33 cellular contexts compared by ENCODE assay signal in the genomic region with DNA sequence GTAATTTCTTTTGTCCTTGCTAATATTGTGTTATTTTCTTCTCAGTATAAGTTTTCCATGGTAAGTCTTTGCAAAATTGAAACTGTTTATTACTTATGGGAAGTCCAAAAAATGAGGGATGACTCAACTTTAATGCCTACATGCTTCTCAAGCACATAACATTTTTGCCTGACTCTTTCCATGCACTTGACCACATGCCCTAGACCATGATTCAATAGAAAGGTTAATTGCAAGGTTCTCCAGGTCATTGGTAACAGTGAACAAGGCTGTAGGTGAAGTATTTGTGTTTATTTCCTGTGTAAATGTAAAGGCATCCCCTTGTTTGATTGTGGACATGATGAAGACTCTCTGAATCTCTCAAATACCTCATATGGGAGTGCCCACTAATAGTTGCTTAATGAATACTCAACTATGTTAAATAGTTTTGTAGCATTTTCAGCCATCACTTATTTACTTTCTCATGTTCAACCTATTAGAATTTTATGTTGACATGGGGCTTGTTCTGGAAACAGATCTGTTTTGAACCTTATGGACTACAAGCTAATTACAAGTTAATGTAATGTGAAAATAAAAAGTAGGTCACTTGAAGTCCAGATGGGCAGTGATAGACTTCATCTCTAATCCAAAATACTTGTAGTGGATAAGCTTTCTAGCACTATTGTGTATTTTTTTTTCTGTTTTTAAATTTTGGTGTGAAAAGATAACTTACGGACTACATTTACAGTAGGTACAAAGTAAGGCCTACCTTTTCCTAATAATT.
DNase-seq lines count a peak whose midpoint lies in the region; ATAC-seq and TF ChIP-seq lines count a peak whose summit lies in the region.
"Had no signal": no experiment of that assay in that cellular context is flagged by ENCODE, and none has a peak within 500 bp of the region (broad histone marks: within the 10 kb centered on the region; RNA-seq: fewer than 3 reads in every experiment).

No MANE protein-coding gene starts in this region.

- no peak overlapping the region for H3K4me3 Mint-ChIP-seq in activated naive CD4-positive, alpha-beta T cell treated with anti-CD3 and anti-CD28 coated beads for 36 hours
- H3K4me3 Mint-ChIP-seq: natural killer cell; stimulated activated memory B cell treated with anti-CD40 and anti-IgM and Interleukin-4, amounts not matched to agents 10 μg/mL and 1 μg/mL and 100 μg/mL, for 72 hours had no signal

- H3K9me3 Mint-ChIP-seq in activated naive CD4-positive, alpha-beta T cell treated with anti-CD3 and anti-CD28 coated beads for 36 hours = no peaks in the 10 kb centered on the region
- H3K9me3 Mint-ChIP-seq: stimulated activated memory B cell treated with anti-CD40 and anti-IgM and Interleukin-4, amounts not matched to agents 10 μg/mL and 1 μg/mL and 100 μg/mL, for 72 hours had no signal

- ATAC-seq in RWPE2 (ENCODE audit: low read depth) = peak; percentile 31; the same call in 2 of the 3 replicates
- ATAC-seq in GM19463 (IDR thresholded peaks at IDR 0.05; ENCODE audit: unreplicated experiment) = no peak
- ATAC-seq: body of pancreas; heart right ventricle; mucosa of descending colon; natural killer cell; Panc1; psoas muscle; stimulated activated memory B cell treated with anti-CD40 and anti-IgM and Interleukin-4, amounts not matched to agents 10 μg/mL and 1 μg/mL and 100 μg/mL, for 72 hours; upper lobe of right lung had no signal

- CTCF ChIA-PET in activated naive CD4-positive, alpha-beta T cell treated with anti-CD3 and anti-CD28 coated beads for 36 hours (lab: Charles Lee) = no interaction called here

- H3K9me3 ChIP-seq in RWPE2 (ENCODE audit: severe bottlenecking) = no peaks in the 10 kb centered on the region
- H3K9me3 ChIP-seq: body of pancreas, heart right ventricle, mucosa of descending colon, psoas muscle, suprapubic skin, upper lobe of right lung had no signal

- H3K36me3 Mint-ChIP-seq in activated naive CD4-positive, alpha-beta T cell treated with anti-CD3 and anti-CD28 coated beads for 36 hours (ENCODE audit: low read depth) = no peaks in the 10 kb centered on the region
- H3K36me3 Mint-ChIP-seq: natural killer cell had no signal

- H3K4me3 ChIP-seq in RWPE2 (ENCODE audit: severe bottlenecking) = no peak overlapping the region
- H3K4me3 ChIP-seq: body of pancreas, heart right ventricle, lung, mucosa of descending colon, psoas muscle, suprapubic skin, upper lobe of right lung had no signal

- H3K27me3 ChIP-seq in RWPE2 (ENCODE audit: insufficient read depth, poor library complexity, severe bottlenecking) = no peaks in the 10 kb centered on the region
- H3K27me3 ChIP-seq: body of pancreas, heart right ventricle, suprapubic skin, upper lobe of right lung had no signal

- no peak overlapping the region for H3K27ac Mint-ChIP-seq in activated naive CD4-positive, alpha-beta T cell treated with anti-CD3 and anti-CD28 coated beads for 36 hours
- H3K27ac Mint-ChIP-seq: natural killer cell; stimulated activated memory B cell treated with anti-CD40 and anti-IgM and Interleukin-4, amounts not matched to agents 10 μg/mL and 1 μg/mL and 100 μg/mL, for 72 hours had no signal

- TF ChIP-seq CTCF in RWPE2 (IDR thresholded peaks at IDR 0.05; ENCODE audit: poor library complexity, severe bottlenecking) = no peak

- H3K4me1 ChIP-seq in RWPE2 (ENCODE audit: insufficient read depth, poor library complexity, severe bottlenecking) = no peaks in the 10 kb centered on the region
- H3K4me1 ChIP-seq: body of pancreas, heart right ventricle, psoas muscle, suprapubic skin, upper lobe of right lung had no signal

- no peaks in the 10 kb centered on the region for H3K4me1 Mint-ChIP-seq in activated naive CD4-positive, alpha-beta T cell treated with anti-CD3 and anti-CD28 coated beads for 36 hours (ENCODE audit: low read depth)
- H3K4me1 Mint-ChIP-seq: natural killer cell; stimulated activated memory B cell treated with anti-CD40 and anti-IgM and Interleukin-4, amounts not matched to agents 10 μg/mL and 1 μg/mL and 100 μg/mL, for 72 hours had no signal

- intact Hi-C loops in activated naive CD4-positive, alpha-beta T cell treated with anti-CD3 and anti-CD28 coated beads for 36 hours (cut with micrococcal nuclease) = no loop called here

- no peaks in the 10 kb centered on the region for H3K36me3 ChIP-seq in RWPE2 (ENCODE audit: low read depth)
- H3K36me3 ChIP-seq: heart right ventricle, suprapubic skin, upper lobe of right lung had no signal

- H3K27ac ChIP-seq in RWPE2 (ENCODE audit: poor library complexity, severe bottlenecking) = no peak overlapping the region
- peak overlapping the region; percentile 91 for H3K27ac ChIP-seq in cingulate gyrus (ENCODE audit: low read depth, low read length)
- H3K27ac ChIP-seq: body of pancreas, epithelial cell of prostate, heart right ventricle, KMS-11, psoas muscle, suprapubic skin, upper lobe of right lung had no signal

- no peaks in the 10 kb centered on the region for H3K27me3 Mint-ChIP-seq in activated naive CD4-positive, alpha-beta T cell treated with anti-CD3 and anti-CD28 coated beads for 36 hours (ENCODE audit: low read depth)
- H3K27me3 Mint-ChIP-seq: stimulated activated memory B cell treated with anti-CD40 and anti-IgM and Interleukin-4, amounts not matched to agents 10 μg/mL and 1 μg/mL and 100 μg/mL, for 72 hours had no signal

- peak; percentile 4 for DNase-seq in AG08395 (ENCODE audit: low spot score)
- no peak for DNase-seq in RWPE2 (ENCODE audit: low spot score)
- peak; percentile 55 for DNase-seq in kidney tubule cell (ENCODE audit: low spot score)
- DNase-seq in activated naive CD4-positive, alpha-beta T cell treated with anti-CD3 and anti-CD28 coated beads for 36 hours = no peak
- no peak for DNase-seq in DMS79 (lab: John Stamatoyannopoulos, UW)
- DNase-seq in iPS-NIHi7 (ENCODE audit: extremely low spot score) = no peak
- DNase-seq: 8988T; activated CD4-positive, alpha-beta T cell treated with anti-CD3 and anti-CD28 coated beads, Interleukin-2, amount 50 U/mL, for 48 hours; activated gamma-delta T cell treated with Interleukin-2 at 50 U/mL for 16 hours; activated T-cell treated with anti-CD3 and anti-CD28 coated beads, Interleukin-2, amount 50 U/mL, for 48 hours; body of pancreas; DMS79 treated with DMSO at 0.1 percent for 48 hours; effector CD4-positive, alpha-beta T cell; foreskin melanocyte; heart right ventricle; MM.1S; mucosa of descending colon; natural killer cell; NCI-H1105 treated with DMSO at 0.1 percent for 48 hours; NCI-H526 treated with DMSO at 0.1 percent for 48 hours; occipital lobe; psoas muscle; SHP77 treated with DMSO at 0.1 percent for 48 hours; T-helper 2 cell; upper lobe of right lung had no signal

Comparison
In these comparisons a context has a peak if more than half of its experiments do, and no peak if none do; other contexts are left out.
1. DNase-seq: peak in AG08395 (single experiment) and kidney tubule cell (single experiment); none in RWPE2 (single experiment), activated naive CD4-positive, alpha-beta T cell treated with anti-CD3 and anti-CD28 coated beads for 36 hours (single experiment), DMS79 (single experiment) and iPS-NIHi7 (single experiment).